In genomic region chr2:26273501-26273900, GRCh38 we compare ENCODE assay signal across 1 cellular context.
TF ChIP-seq lines count a peak whose summit lies in the region.

No MANE protein-coding gene starts in this region.

TF ChIP-seq in endothelial cell of umbilical vein, 7 proteins besides CTCF, POLR2A, EP300 and RAD21:
- TF ChIP-seq, protein P1, sequence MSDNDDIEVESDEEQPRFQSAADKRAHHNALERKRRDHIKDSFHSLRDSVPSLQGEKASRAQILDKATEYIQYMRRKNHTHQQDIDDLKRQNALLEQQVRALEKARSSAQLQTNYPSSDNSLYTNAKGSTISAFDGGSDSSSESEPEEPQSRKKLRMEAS (IDR thresholded peaks at IDR 0.05; ENCODE audit: insufficient read depth, insufficient read length): no peak
- TF ChIP-seq POLR2AphosphoS5 (IDR thresholded peaks at IDR 0.05; ENCODE audit: insufficient read depth, low read depth, low read length): no peak
